Comparison of ENCODE assay signal across 1 cellular context in genomic region chr20:64234291-64234791, GRCh38.
TF ChIP-seq lines count a peak whose summit lies in the region.

No MANE protein-coding gene starts in this region.

TF ChIP-seq in HepG2, 621 proteins besides CTCF, POLR2A, EP300 and RAD21 (continued from another document and continues in another):
- TF ChIP-seq, protein P1, sequence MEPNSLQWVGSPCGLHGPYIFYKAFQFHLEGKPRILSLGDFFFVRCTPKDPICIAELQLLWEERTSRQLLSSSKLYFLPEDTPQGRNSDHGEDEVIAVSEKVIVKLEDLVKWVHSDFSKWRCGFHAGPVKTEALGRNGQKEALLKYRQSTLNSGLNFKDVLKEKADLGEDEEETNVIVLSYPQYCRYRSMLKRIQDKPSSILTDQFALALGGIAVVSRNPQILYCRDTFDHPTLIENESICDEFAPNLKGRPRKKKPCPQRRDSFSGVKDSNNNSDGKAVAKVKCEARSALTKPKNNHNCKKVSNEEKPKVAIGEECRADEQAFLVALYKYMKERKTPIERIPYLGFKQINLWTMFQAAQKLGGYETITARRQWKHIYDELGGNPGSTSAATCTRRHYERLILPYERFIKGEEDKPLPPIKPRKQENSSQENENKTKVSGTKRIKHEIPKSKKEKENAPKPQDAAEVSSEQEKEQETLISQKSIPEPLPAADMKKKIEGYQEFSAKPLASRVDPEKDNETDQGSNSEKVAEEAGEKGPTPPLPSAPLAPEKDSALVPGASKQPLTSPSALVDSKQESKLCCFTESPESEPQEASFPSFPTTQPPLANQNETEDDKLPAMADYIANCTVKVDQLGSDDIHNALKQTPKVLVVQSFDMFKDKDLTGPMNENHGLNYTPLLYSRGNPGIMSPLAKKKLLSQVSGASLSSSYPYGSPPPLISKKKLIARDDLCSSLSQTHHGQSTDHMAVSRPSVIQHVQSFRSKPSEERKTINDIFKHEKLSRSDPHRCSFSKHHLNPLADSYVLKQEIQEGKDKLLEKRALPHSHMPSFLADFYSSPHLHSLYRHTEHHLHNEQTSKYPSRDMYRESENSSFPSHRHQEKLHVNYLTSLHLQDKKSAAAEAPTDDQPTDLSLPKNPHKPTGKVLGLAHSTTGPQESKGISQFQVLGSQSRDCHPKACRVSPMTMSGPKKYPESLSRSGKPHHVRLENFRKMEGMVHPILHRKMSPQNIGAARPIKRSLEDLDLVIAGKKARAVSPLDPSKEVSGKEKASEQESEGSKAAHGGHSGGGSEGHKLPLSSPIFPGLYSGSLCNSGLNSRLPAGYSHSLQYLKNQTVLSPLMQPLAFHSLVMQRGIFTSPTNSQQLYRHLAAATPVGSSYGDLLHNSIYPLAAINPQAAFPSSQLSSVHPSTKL (CRISPR knock-in tag; IDR thresholded peaks at IDR 0.05) = peak; percentile 11; the same call in 1 of the 2 replicates
- TF ChIP-seq MXD1 (CRISPR knock-in tag; IDR thresholded peaks at IDR 0.05) (0 out of 2 replicates have a peak, but pooled peaks have one; percentile 50), TCF7 (IDR thresholded peaks at IDR 0.05; ENCODE audit: low read depth) (no peak), SOX6 (IDR thresholded peaks at IDR 0.05) (no peak), SOX6 (CRISPR knock-in tag; IDR thresholded peaks at IDR 0.05) (peak; percentile 63), MIXL1 (CRISPR knock-in tag; IDR thresholded peaks at IDR 0.05) (no peak), ARNTL (CRISPR knock-in tag; IDR thresholded peaks at IDR 0.05) (peak; percentile 57; the same call in 1 of the 2 replicates), ZNF687 (CRISPR knock-in tag; IDR thresholded peaks at IDR 0.05) (peak; percentile 79), ZHX1 (CRISPR knock-in tag; IDR thresholded peaks at IDR 0.05; ENCODE audit: low read depth) (0 out of 2 replicates have a peak, but pooled peaks have one; percentile 46), ZNF556 (CRISPR knock-in tag; IDR thresholded peaks at IDR 0.05; ENCODE audit: borderline replicate concordance) (0 out of 2 replicates have a peak, but pooled peaks have one; percentile 43), LCORL (IDR thresholded peaks at IDR 0.05) (no peak), LCORL (CRISPR knock-in tag; IDR thresholded peaks at IDR 0.05) (peak; percentile 78; the same call in 1 of the 2 replicates), MTERF4 (CRISPR knock-in tag; IDR thresholded peaks at IDR 0.05) (no peak), HDAC1 (CRISPR knock-in tag; IDR thresholded peaks at IDR 0.05) (peak; percentile 78), EED (CRISPR knock-in tag; IDR thresholded peaks at IDR 0.05) (peak; percentile 59; the same call in 1 of the 2 replicates), SRY (CRISPR knock-in tag; IDR thresholded peaks at IDR 0.05) (0 out of 2 replicates have a peak, but pooled peaks have one; percentile 53), NR2F1 (CRISPR knock-in tag; IDR thresholded peaks at IDR 0.05) (peak in 1 of 2 experiments; percentile 82; a peak in 2 of 4 replicates), ZNF652 (CRISPR knock-in tag; IDR thresholded peaks at IDR 0.05; ENCODE audit: borderline replicate concordance, low read depth) (0 out of 2 replicates have a peak, but pooled peaks have one; percentile 30), ZNF616 (CRISPR knock-in tag; IDR thresholded peaks at IDR 0.05; ENCODE audit: low read depth) (0 out of 2 replicates have a peak, but pooled peaks have one; percentile 34), MAFG (CRISPR knock-in tag; IDR thresholded peaks at IDR 0.05) (no peak), ZNF264 (CRISPR knock-in tag; IDR thresholded peaks at IDR 0.05) (no peak), PAF1 (CRISPR knock-in tag; IDR thresholded peaks at IDR 0.05) (no peak), RBAK (CRISPR knock-in tag; IDR thresholded peaks at IDR 0.05) (no peak), SALL1 (CRISPR knock-in tag; IDR thresholded peaks at IDR 0.05) (peak; percentile 91), HIVEP1 (CRISPR knock-in tag; IDR thresholded peaks at IDR 0.05) (peak; percentile 69; the same call in 1 of the 2 replicates), NAIF1 (CRISPR knock-in tag; IDR thresholded peaks at IDR 0.05; ENCODE audit: borderline replicate concordance) (no peak), ZNF234 (CRISPR knock-in tag; conservative IDR thresholded peaks at IDR 0.05) (no peak), SKI (IDR thresholded peaks at IDR 0.05; ENCODE audit: partially characterized antibody) (peak; percentile 40), MTA3 (CRISPR knock-in tag; IDR thresholded peaks at IDR 0.05) (no peak), ZNF788 (CRISPR knock-in tag; IDR thresholded peaks at IDR 0.05; ENCODE audit: borderline replicate concordance) (peak; percentile 70), ZNF615 (CRISPR knock-in tag; IDR thresholded peaks at IDR 0.05; ENCODE audit: borderline replicate concordance) (no peak), HNF1B (CRISPR knock-in tag; IDR thresholded peaks at IDR 0.05) (peak; percentile 30; the same call in 1 of the 2 replicates), RXRA (CRISPR knock-in tag; IDR thresholded peaks at IDR 0.05) (peak; percentile 54)
- TF ChIP-seq, protein P2, sequence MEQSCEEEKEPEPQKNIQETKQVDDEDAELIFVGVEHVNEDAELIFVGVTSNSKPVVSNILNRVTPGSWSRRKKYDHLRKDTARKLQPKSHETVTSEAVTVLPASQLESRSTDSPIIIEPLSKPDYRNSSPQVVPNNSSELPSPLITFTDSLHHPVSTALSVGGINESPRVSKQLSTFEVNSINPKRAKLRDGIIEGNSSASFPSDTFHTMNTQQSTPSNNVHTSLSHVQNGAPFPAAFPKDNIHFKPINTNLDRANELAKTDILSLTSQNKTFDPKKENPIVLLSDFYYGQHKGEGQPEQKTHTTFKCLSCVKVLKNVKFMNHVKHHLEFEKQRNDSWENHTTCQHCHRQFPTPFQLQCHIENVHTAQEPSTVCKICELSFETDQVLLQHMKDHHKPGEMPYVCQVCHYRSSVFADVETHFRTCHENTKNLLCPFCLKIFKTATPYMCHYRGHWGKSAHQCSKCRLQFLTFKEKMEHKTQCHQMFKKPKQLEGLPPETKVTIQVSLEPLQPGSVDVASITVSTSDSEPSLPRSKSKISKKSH (CRISPR knock-in tag; IDR thresholded peaks at IDR 0.05; ENCODE audit: borderline replicate concordance) = peak; percentile 71; the same call in 1 of the 2 replicates
- TF ChIP-seq, protein P3, sequence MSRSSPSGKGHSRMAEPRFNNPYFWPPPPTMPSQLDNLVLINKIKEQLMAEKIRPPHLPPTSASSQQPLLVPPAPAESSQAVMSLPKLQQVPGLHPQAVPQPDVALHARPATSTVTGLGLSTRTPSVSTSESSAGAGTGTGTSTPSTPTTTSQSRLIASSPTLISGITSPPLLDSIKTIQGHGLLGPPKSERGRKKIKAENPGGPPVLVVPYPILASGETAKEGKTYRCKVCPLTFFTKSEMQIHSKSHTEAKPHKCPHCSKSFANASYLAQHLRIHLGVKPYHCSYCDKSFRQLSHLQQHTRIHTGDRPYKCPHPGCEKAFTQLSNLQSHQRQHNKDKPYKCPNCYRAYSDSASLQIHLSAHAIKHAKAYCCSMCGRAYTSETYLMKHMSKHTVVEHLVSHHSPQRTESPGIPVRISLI (CRISPR knock-in tag; IDR thresholded peaks at IDR 0.05; ENCODE audit: borderline replicate concordance) = 0 out of 2 replicates have a peak, but pooled peaks have one; percentile 39
- TF ChIP-seq, protein P4, sequence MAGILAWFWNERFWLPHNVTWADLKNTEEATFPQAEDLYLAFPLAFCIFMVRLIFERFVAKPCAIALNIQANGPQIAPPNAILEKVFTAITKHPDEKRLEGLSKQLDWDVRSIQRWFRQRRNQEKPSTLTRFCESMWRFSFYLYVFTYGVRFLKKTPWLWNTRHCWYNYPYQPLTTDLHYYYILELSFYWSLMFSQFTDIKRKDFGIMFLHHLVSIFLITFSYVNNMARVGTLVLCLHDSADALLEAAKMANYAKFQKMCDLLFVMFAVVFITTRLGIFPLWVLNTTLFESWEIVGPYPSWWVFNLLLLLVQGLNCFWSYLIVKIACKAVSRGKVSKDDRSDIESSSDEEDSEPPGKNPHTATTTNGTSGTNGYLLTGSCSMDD (CRISPR knock-in tag; IDR thresholded peaks at IDR 0.05) = no peak
- TF ChIP-seq, protein P5, sequence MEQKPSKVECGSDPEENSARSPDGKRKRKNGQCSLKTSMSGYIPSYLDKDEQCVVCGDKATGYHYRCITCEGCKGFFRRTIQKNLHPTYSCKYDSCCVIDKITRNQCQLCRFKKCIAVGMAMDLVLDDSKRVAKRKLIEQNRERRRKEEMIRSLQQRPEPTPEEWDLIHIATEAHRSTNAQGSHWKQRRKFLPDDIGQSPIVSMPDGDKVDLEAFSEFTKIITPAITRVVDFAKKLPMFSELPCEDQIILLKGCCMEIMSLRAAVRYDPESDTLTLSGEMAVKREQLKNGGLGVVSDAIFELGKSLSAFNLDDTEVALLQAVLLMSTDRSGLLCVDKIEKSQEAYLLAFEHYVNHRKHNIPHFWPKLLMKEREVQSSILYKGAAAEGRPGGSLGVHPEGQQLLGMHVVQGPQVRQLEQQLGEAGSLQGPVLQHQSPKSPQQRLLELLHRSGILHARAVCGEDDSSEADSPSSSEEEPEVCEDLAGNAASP (CRISPR knock-in tag; IDR thresholded peaks at IDR 0.05; ENCODE audit: borderline replicate concordance) = peak; percentile 57; the same call in 1 of the 2 replicates
